8 cellular contexts compared by ENCODE assay signal in genomic region chr17:55576237-55576998, GRCh38.
DNase-seq lines count a peak whose midpoint lies in the region; ATAC-seq and TF ChIP-seq lines count a peak whose summit lies in the region.

No MANE protein-coding gene starts in this region.

- H3K27ac ChIP-seq in aorta (ENCODE audit: low read depth in 1 of 2, low read length in 2 of 2) = no peak overlapping the region

- H3K9me3 ChIP-seq in aorta (ENCODE audit: control insufficient read depth, low read length) = no peaks in the 10 kb centered on the region

- no peaks in the 10 kb centered on the region for H3K9me3 Mint-ChIP-seq in CD14-positive monocyte

- WGBS in aorta, 2 donors = 54 to 55% methylated on average over 8 of the region's 8 CpGs

- no peaks in the 10 kb centered on the region for H3K4me1 ChIP-seq in aorta (ENCODE audit: control insufficient read depth in 1 of 2, insufficient read depth in 2 of 2, low read length in 2 of 2)

- TF ChIP-seq CTCF in WI38 (IDR thresholded peaks at IDR 0.05; ENCODE audit: low read depth, low read length) (no peak), kidney epithelial cell (IDR thresholded peaks at IDR 0.05; ENCODE audit: insufficient read depth, low read length, poor library complexity, severe bottlenecking) (no peak), CD14-positive monocyte (IDR thresholded peaks at IDR 0.05) (no peak)

- H3K4me3 ChIP-seq in WI38 (ENCODE audit: low read depth, low read length) (peak overlapping the region; percentile 32), kidney epithelial cell (ENCODE audit: low read depth, low read length) (no peak overlapping the region), aorta (ENCODE audit: low read length in 2 of 2) (no peak overlapping the region)

- no peaks in the 10 kb centered on the region for H3K27me3 ChIP-seq in kidney epithelial cell (ENCODE audit: control insufficient read depth, insufficient read depth, low read length)
- no peaks in the 10 kb centered on the region for H3K27me3 ChIP-seq in aorta (ENCODE audit: control insufficient read depth in 1 of 2, insufficient read depth in 2 of 2, low read length in 1 of 2)

- intact Hi-C loops in aorta (cut with DNase I) = no loop called here
- intact Hi-C loops in CD14-positive monocyte (cut with micrococcal nuclease) = no loop called here

- H3K36me3 Mint-ChIP-seq in CD14-positive monocyte = no peaks in the 10 kb centered on the region

- H3K36me3 ChIP-seq in kidney epithelial cell (ENCODE audit: control insufficient read depth, insufficient read depth, low read length) (no peaks in the 10 kb centered on the region), aorta (ENCODE audit: control insufficient read depth in 1 of 2, insufficient read depth in 2 of 2, low read length in 1 of 2) (no peaks in the 10 kb centered on the region)

- H3K4me1 Mint-ChIP-seq in CD14-positive monocyte = peaks cover 4% of the 10 kb centered on the region

- peak; percentile 20 for ATAC-seq in GM18502 (IDR thresholded peaks at IDR 0.05; ENCODE audit: poor library complexity, unreplicated experiment)
- ATAC-seq in HG03565 (IDR thresholded peaks at IDR 0.05; ENCODE audit: unreplicated experiment) = peak; percentile 23
- ATAC-seq in aorta (ENCODE audit: low FRiP score) = peak; percentile 54

- H3K4me3 Mint-ChIP-seq in CD14-positive monocyte = no peak overlapping the region

- DNase-seq in kidney epithelial cell (ENCODE audit: low read depth) (peak; percentile 79), aorta (peak; percentile 52 to 70), CD14-positive monocyte (ENCODE audit: low spot score) (no peak), COR-L47 (lab: John Stamatoyannopoulos, UW) (no peak)
- DNase-seq in stimulated activated CD4-positive, alpha-beta T cell treated with anti-CD3 and anti-CD28 coated beads, Interleukin-15, amount 100 ng/mL, for 24 hours = no peak

- peaks cover 0 to 2% (median 2%) of the 10 kb centered on the region in 3 donors for H3K27me3 Mint-ChIP-seq in CD14-positive monocyte (ENCODE audit: low read depth in 3 of 3)

- no peak overlapping the region for H3K27ac Mint-ChIP-seq in CD14-positive monocyte

Comparison
In these comparisons a context has a peak if more than half of its experiments do, and no peak if none do; other contexts are left out.
1. DNase-seq: peak in kidney epithelial cell (single experiment) and aorta (2 of 2); none in stimulated activated CD4-positive, alpha-beta T cell treated with anti-CD3 and anti-CD28 coated beads, Interleukin-15, amount 100 ng/mL, for 24 hours (single experiment), CD14-positive monocyte (single experiment) and COR-L47 (single experiment).
2. Peak in every context shown above with its lines, with median percentiles within 50 percentile points of each other: ATAC-seq.